Comparison of ENCODE assay signal across 9 cellular contexts in the genomic region with DNA sequence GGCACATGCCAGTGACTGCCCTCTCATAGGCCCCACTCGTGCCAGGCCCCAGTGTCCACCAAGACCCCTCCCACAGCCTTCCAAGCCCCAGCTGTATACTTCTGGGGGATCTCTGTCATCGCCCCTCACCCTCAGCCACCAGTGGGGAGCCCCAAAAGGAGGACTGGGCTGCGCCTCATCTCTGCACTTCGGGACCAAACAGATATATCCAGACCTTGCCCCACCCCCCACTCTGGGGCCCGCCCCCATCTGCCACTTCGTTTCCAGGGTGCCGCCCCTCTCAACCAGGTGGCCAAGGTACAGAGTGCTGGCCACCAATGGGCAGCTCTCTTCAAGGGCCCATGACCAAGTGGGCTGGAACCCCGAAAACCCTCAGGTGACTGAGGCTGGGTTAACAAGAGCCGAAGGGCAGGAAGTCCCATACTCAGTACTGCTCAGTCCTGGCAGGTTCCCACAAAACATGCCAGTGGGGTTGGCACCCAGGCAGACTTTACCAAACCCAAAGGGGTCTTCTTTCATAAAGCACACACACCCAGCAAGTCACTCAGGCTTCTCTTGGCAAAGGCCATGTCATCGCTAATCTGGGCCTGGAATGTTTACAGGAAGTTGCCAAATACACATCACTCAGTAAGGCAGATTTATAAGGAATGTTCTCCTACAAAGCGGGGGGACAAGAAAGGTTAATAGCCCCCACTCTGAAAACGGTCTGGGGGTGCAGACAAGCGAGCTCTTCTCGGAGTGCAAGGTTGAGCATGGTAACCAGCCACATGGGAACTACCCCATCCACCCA. TPM values are rescaled to one million over a fixed set of nuclear protein-coding genes. Genes with fewer than 3 reads are reported as not detected.
A peak's percentile ranks its signal among the peaks of the same experiment; 100 is the strongest.
DNase-seq lines count a peak whose midpoint lies in the region; ATAC-seq and TF ChIP-seq lines count a peak whose summit lies in the region.
"Had no signal": no experiment of that assay in that cellular context is flagged by ENCODE, and none has a peak within 500 bp of the region (broad histone marks: within the 10 kb centered on the region; RNA-seq: fewer than 3 reads in every experiment).

No MANE protein-coding gene starts in this region.

- no peaks in the 10 kb centered on the region for H3K36me3 Mint-ChIP-seq in naive thymus-derived CD8-positive, alpha-beta T cell

- no peaks in the 10 kb centered on the region for H3K79me2 ChIP-seq in Karpas-422 (ENCODE audit: low read length)

- H3K9me3 ChIP-seq in NT2/D1 (ENCODE audit: insufficient read depth, low read length) (no peaks in the 10 kb centered on the region), body of pancreas (no peaks in the 10 kb centered on the region), Karpas-422 (ENCODE audit: low read length) (no peaks in the 10 kb centered on the region)

- H3K4me2 ChIP-seq in Karpas-422 (ENCODE audit: low read depth, low read length, poor library complexity, severe bottlenecking) = no peak overlapping the region

- peaks cover 34 to 72% (median 70%) of the 10 kb centered on the region in 4 donors for H3K4me1 Mint-ChIP-seq in naive thymus-derived CD8-positive, alpha-beta T cell

- 56 to 58% methylated on average over 9 to 14 of the region's 14 CpGs for WGBS in body of pancreas, 2 donors

- peak overlapping the region; percentile 34 for H3K9ac ChIP-seq in NT2/D1 (ENCODE audit: insufficient read length, low read depth)
- no peak overlapping the region for H3K9ac ChIP-seq in Karpas-422 (ENCODE audit: low read length)

- H3K27ac Mint-ChIP-seq in naive thymus-derived CD8-positive, alpha-beta T cell = peak overlapping the region; percentile 63 to 99 (median 96)

- H3K36me3 ChIP-seq in NT2/D1 (ENCODE audit: insufficient read depth, insufficient read length, low read length) = no peaks in the 10 kb centered on the region
- H3K36me3 ChIP-seq in body of pancreas (replicated peaks in 1 of 2; ENCODE audit: insufficient read depth in 1 of 2, low read depth in 2 of 2) = no peaks in the 10 kb centered on the region
- no peaks in the 10 kb centered on the region for H3K36me3 ChIP-seq in Karpas-422 (ENCODE audit: insufficient read depth, low read length)

- POLR2A ChIA-PET in naive thymus-derived CD8-positive, alpha-beta T cell (lab: Charles Lee) = interaction anchor here (0.7 to 3.0 kb wide), 6 partner anchors 12 to 152 kb away, joined by 3 to 20 read pairs (median 10); partner anchors contain the start of genes FAM193A, MXD4 and RNF4

- H3K27me3 Mint-ChIP-seq in naive thymus-derived CD8-positive, alpha-beta T cell = peaks cover 0 to 14% (median 5%) of the 10 kb centered on the region in 5 donors

- ATAC-seq in body of pancreas (no peak), HG03139 (IDR thresholded peaks at IDR 0.05; ENCODE audit: unreplicated experiment) (no peak)
- ATAC-seq in naive thymus-derived CD8-positive, alpha-beta T cell = no peak

- H2AFZ ChIP-seq in Karpas-422 (ENCODE audit: low read length) = no peak overlapping the region

- TF ChIP-seq POLR2A in body of pancreas (IDR thresholded peaks at IDR 0.05) = no peak

- no peak for TF ChIP-seq CTCF in body of pancreas (IDR thresholded peaks at IDR 0.05)

- intact Hi-C loops in body of pancreas (cut with DNase I) = no loop called here

- H3K4me3 ChIP-seq in NT2/D1 (ENCODE audit: insufficient read length, low read depth) (no peak overlapping the region), body of pancreas (no peak overlapping the region), Karpas-422 (ENCODE audit: low read length) (no peak overlapping the region)

- DNase-seq in CD1c-positive myeloid dendritic cell (ENCODE audit: extremely low spot score) (peak; percentile 7), NT2/D1 (ENCODE audit: low read depth, low spot score) (no peak), body of pancreas (no peak), DMS79 treated with DMSO at 0.1 percent for 48 hours (lab: John Stamatoyannopoulos, UW) (no peak), SIG-M5 (lab: John Stamatoyannopoulos, UW) (no peak), Karpas-422 (no peak)
- DNase-seq in naive thymus-derived CD8-positive, alpha-beta T cell = peak in 2 of 10 donors; percentile 16 to 23

- H3K4me3 Mint-ChIP-seq in naive thymus-derived CD8-positive, alpha-beta T cell = peak overlapping the region; percentile 69 to 88 (median 82)

- peak overlapping the region; percentile 30 to 72 (median 49) for H3K27ac ChIP-seq in body of pancreas
- H3K27ac ChIP-seq in Karpas-422 (ENCODE audit: low read length) = no peak overlapping the region

- H3K4me1 ChIP-seq in NT2/D1 (ENCODE audit: insufficient read depth, insufficient read length) (peaks cover 12% of the 10 kb centered on the region), body of pancreas (peaks cover 39% of the 10 kb centered on the region), Karpas-422 (ENCODE audit: low read length) (peaks cover 27% of the 10 kb centered on the region)

- no peaks in the 10 kb centered on the region for H3K9me2 ChIP-seq in Karpas-422 (replicated peaks; ENCODE audit: insufficient read depth, low read length)

- H4K20me1 ChIP-seq in Karpas-422 (ENCODE audit: insufficient read depth, low read depth, low read length) = no peaks in the 10 kb centered on the region

- H3K27me3 ChIP-seq in NT2/D1 (ENCODE audit: insufficient read depth, insufficient read length) (peaks cover 72% of the 10 kb centered on the region), body of pancreas (no peaks in the 10 kb centered on the region), Karpas-422 (ENCODE audit: low read length) (no peaks in the 10 kb centered on the region)

- no peaks in the 10 kb centered on the region for H3K9me3 Mint-ChIP-seq in naive thymus-derived CD8-positive, alpha-beta T cell

RNA-seq across cellular contexts. Expression of gene ZFYVE28, which starts 4.4 kb away (rescaled TPM):
- total RNA-seq in body of pancreas = 10 to 100 TPM in 1 of 2 donors, 1 to 10 TPM in 1; 5.7 to 16.8 TPM
- total RNA-seq in naive thymus-derived CD8-positive, alpha-beta T cell = 10 to 100 TPM; 11.8 to 12.3 TPM
- 1 to 10 TPM; 5.0 to 8.5 (median 6.4) TPM for polyA plus RNA-seq in naive thymus-derived CD8-positive, alpha-beta T cell
- total RNA-seq in Karpas-422 (2014; rRNA removed; shearing (Covaris generic); ENCODE audit: low replicate concordance) = 2.0 TPM in 2 replicates

RNA-seq across cellular contexts. Expression of gene CFAP99, which starts 4.7 kb away (rescaled TPM):
- total RNA-seq in body of pancreas = not detected
- not detected for total RNA-seq in naive thymus-derived CD8-positive, alpha-beta T cell
- polyA plus RNA-seq in naive thymus-derived CD8-positive, alpha-beta T cell = under 1 TPM in 1 of 3 donors, not detected in 2; 0.05 TPM
- 0.67 TPM in 1 of 2 replicates, not detected in the other for total RNA-seq in Karpas-422 (2014; rRNA removed; shearing (Covaris generic); ENCODE audit: low replicate concordance)
- total RNA-seq: dermis microvascular lymphatic vessel endothelial cell had no signal

RNA-seq across cellular contexts. Expression of gene RNF4, which starts 54.9 kb away (rescaled TPM):
- total RNA-seq in body of pancreas = 10 to 100 TPM; 29.0 to 29.3 TPM
- total RNA-seq in naive thymus-derived CD8-positive, alpha-beta T cell = 100 to 1,000 TPM in 1 of 2 experiments, 10 to 100 TPM in 1; 94.2 to 100 TPM
- 10 to 100 TPM; 59.8 to 88.3 (median 73.3) TPM for polyA plus RNA-seq in naive thymus-derived CD8-positive, alpha-beta T cell
- total RNA-seq in Karpas-422 (2014; rRNA removed; shearing (Covaris generic); ENCODE audit: low replicate concordance) = 67.6 and 84.8 TPM in 2 replicates
